11 cellular contexts compared by ENCODE assay signal in the genomic region with DNA sequence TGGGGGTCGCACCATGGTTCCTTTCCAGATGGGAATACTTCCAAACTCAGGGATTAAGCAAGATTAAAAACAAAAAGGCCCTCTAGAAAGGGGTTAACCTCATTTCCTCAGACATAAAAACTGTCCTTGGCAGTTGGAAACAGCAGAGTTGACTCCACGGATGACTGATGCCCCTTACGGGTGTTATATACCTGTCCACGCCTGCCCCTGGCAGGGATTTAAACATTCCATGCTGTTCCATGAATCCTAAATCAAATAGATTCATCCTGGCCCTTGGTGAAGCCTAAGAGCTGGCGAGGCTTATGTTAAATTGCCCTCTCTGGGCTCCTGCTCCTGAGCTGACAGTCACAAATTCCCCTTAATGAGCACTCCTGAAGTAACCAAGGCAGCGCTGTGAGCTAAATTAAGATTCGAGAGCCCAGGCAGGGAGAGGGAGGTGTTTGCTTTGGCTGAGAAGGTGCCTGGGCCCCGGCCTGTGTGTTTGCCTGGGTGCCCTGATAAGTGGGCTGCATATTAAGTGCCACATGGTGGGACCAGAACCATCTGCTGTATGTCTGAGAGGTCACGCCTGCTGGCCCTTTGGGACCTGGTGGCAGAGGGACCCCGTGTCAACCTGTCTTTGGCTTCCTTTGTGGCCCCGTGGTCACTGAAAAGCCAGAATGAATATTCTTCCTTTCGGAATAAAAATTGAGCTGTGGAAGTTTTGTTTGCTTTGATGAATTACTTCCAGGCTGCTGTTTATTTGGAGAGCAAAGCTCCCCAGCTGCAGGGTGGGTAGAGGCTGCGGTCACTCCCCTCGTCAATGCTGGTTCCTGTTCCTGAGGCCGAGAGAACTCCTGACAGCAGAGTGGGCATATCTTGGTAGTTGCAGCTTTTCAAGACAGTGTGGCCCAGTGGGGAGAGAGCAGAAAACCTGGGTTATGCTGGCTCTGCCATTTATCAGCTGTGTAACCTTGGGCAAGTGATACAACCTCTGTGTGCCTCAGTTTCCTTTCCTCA. TPM values are rescaled to one million over a fixed set of nuclear protein-coding genes. Genes with fewer than 3 reads are reported as not detected.
A peak's percentile ranks its signal among the peaks of the same experiment; 100 is the strongest.
DNase-seq lines count a peak whose midpoint lies in the region; TF ChIP-seq lines count a peak whose summit lies in the region.
"Had no signal": no experiment of that assay in that cellular context is flagged by ENCODE, and none has a peak within 500 bp of the region (broad histone marks: within the 10 kb centered on the region; RNA-seq: fewer than 3 reads in every experiment).

No MANE protein-coding gene starts in this region.

- H3K9me3 ChIP-seq in Loucy (ENCODE audit: insufficient read depth, low read depth, low read length) = no peaks in the 10 kb centered on the region
- no peaks in the 10 kb centered on the region for H3K9me3 ChIP-seq in endocrine pancreas (ENCODE audit: control insufficient read depth, low read length)
- H3K9me3 ChIP-seq in smooth muscle cell (replicated peaks; ENCODE audit: low read depth) = no peaks in the 10 kb centered on the region

- no peak overlapping the region for H3K27ac ChIP-seq in smooth muscle cell (ENCODE audit: low read depth)

- peak overlapping the region; percentile 34 for H3K4me2 ChIP-seq in Loucy (ENCODE audit: low read depth, low read length, poor library complexity, severe bottlenecking)
- peak overlapping the region; percentile 32 for H3K4me2 ChIP-seq in smooth muscle cell

- H3K4me1 ChIP-seq in Loucy (ENCODE audit: insufficient read depth, low read length, poor library complexity, severe bottlenecking) (peaks cover 80% of the 10 kb centered on the region), endocrine pancreas (ENCODE audit: control insufficient read depth, insufficient read depth, low read length) (peaks cover 5% of the 10 kb centered on the region), smooth muscle cell (ENCODE audit: low read depth) (peaks cover 15% of the 10 kb centered on the region)

- peak overlapping the region in 1 of 7 donors; percentile 72 for H3K27ac Mint-ChIP-seq in CD14-positive monocyte
- H3K27ac Mint-ChIP-seq in activated naive CD4-positive, alpha-beta T cell treated with anti-CD3 and anti-CD28 coated beads for 36 hours = no peak overlapping the region

- H3K4me3 ChIP-seq in Loucy (ENCODE audit: low read length, poor library complexity, severe bottlenecking) = no peak overlapping the region
- H3K4me3 ChIP-seq in endocrine pancreas (ENCODE audit: control insufficient read depth, insufficient read depth, low read length) = no peak overlapping the region
- H3K4me3 ChIP-seq in smooth muscle cell = no peak overlapping the region

- WGBS in smooth muscle cell (ENCODE audit: low lambda C conversion rate) = 62% methylated on average over 15 of the region's 15 CpGs

- H3K4me1 Mint-ChIP-seq in CD14-positive monocyte = peaks cover 60% of the 10 kb centered on the region
- peaks cover 2% of the 10 kb centered on the region for H3K4me1 Mint-ChIP-seq in activated naive CD4-positive, alpha-beta T cell treated with anti-CD3 and anti-CD28 coated beads for 36 hours (ENCODE audit: low read depth)

- H3K9me3 Mint-ChIP-seq in CD14-positive monocyte = peaks cover 0 to 2% (median 0%) of the 10 kb centered on the region in 7 donors
- H3K9me3 Mint-ChIP-seq in activated naive CD4-positive, alpha-beta T cell treated with anti-CD3 and anti-CD28 coated beads for 36 hours = no peaks in the 10 kb centered on the region

- intact Hi-C loops in CD14-positive monocyte (cut with micrococcal nuclease) = no loop called here
- intact Hi-C loops in activated naive CD4-positive, alpha-beta T cell treated with anti-CD3 and anti-CD28 coated beads for 36 hours (cut with micrococcal nuclease) = no loop called here

- H3F3A ChIP-seq in Loucy (ENCODE audit: low read depth) (peaks cover 11% of the 10 kb centered on the region), smooth muscle cell (ENCODE audit: low read depth) (no peaks in the 10 kb centered on the region)

- TF ChIP-seq CTCF in Loucy (conservative IDR thresholded peaks at IDR 0.05; ENCODE audit: low read length) (no peak), smooth muscle cell (IDR thresholded peaks at IDR 0.05; ENCODE audit: borderline replicate concordance, insufficient read depth, poor library complexity, severe bottlenecking) (no peak), CD14-positive monocyte (IDR thresholded peaks at IDR 0.05) (no peak)

- H3K9ac ChIP-seq in Loucy (ENCODE audit: low read depth, low read length, poor library complexity, severe bottlenecking) (peak overlapping the region; percentile 33), endocrine pancreas (ENCODE audit: control insufficient read depth, insufficient read depth, low read length) (peak overlapping the region; percentile 0), smooth muscle cell (ENCODE audit: low read depth) (no peak overlapping the region)

- CTCF ChIA-PET in activated naive CD4-positive, alpha-beta T cell treated with anti-CD3 and anti-CD28 coated beads for 36 hours (lab: Charles Lee) = interaction anchor here (1.6 kb wide), 1 partner anchor 37 kb away, joined by 3 read pairs; no protein-coding TSS in a partner anchor

- H3K36me3 ChIP-seq in Loucy (ENCODE audit: insufficient read depth, low read length) (no peaks in the 10 kb centered on the region), endocrine pancreas (ENCODE audit: control insufficient read depth, insufficient read depth, low read length) (no peaks in the 10 kb centered on the region), smooth muscle cell (ENCODE audit: low read depth) (no peaks in the 10 kb centered on the region)

- H3K36me3 Mint-ChIP-seq in CD14-positive monocyte = peaks cover 0 to 3% of the 10 kb centered on the region in 2 donors
- no peaks in the 10 kb centered on the region for H3K36me3 Mint-ChIP-seq in activated naive CD4-positive, alpha-beta T cell treated with anti-CD3 and anti-CD28 coated beads for 36 hours (ENCODE audit: low read depth)

- H4K20me1 ChIP-seq in Loucy (ENCODE audit: insufficient read depth, low read length, poor library complexity, severe bottlenecking) (no peaks in the 10 kb centered on the region), smooth muscle cell (ENCODE audit: low read depth) (no peaks in the 10 kb centered on the region)

- no peaks in the 10 kb centered on the region for H3K79me2 ChIP-seq in Loucy (ENCODE audit: insufficient read depth, low read length)
- H3K79me2 ChIP-seq in smooth muscle cell (ENCODE audit: low read depth) = no peaks in the 10 kb centered on the region

- H3K9me2 ChIP-seq in Loucy (replicated peaks; ENCODE audit: low read depth, low read length) = no peaks in the 10 kb centered on the region

- DNase-seq in NCI-H345 (lab: John Stamatoyannopoulos, UW) (peak; percentile 89), smooth muscle cell (lab: John Stamatoyannopoulos, UW; ENCODE audit: unreplicated experiment) (no peak), CD14-positive monocyte (ENCODE audit: low spot score) (no peak)
- no peak for DNase-seq in activated CD8-positive, alpha-beta memory T cell treated with anti-CD3 and anti-CD28 coated beads for 24 hours
- no peak for DNase-seq in activated naive CD4-positive, alpha-beta T cell treated with anti-CD3 and anti-CD28 coated beads for 36 hours
- DNase-seq: activated CD8-positive, alpha-beta memory T cell treated with anti-CD3 and anti-CD28 coated beads, Interleukin-2, amount 50 U/mL, for 48 hours; T-helper 2 cell had no signal

- peaks cover 20 to 32% (median 29%) of the 10 kb centered on the region in 3 donors for H3K27me3 Mint-ChIP-seq in CD14-positive monocyte (ENCODE audit: low read depth in 3 of 3)
- H3K27me3 Mint-ChIP-seq in activated naive CD4-positive, alpha-beta T cell treated with anti-CD3 and anti-CD28 coated beads for 36 hours (ENCODE audit: low read depth) = peaks cover 17% of the 10 kb centered on the region

- peak overlapping the region in 1 of 2 donors; percentile 69 for H3K4me3 Mint-ChIP-seq in CD14-positive monocyte
- H3K4me3 Mint-ChIP-seq in activated naive CD4-positive, alpha-beta T cell treated with anti-CD3 and anti-CD28 coated beads for 36 hours = no peak overlapping the region

- H3K27me3 ChIP-seq in Loucy (ENCODE audit: insufficient read depth, low read length, poor library complexity, severe bottlenecking) (no peaks in the 10 kb centered on the region), endocrine pancreas (ENCODE audit: control insufficient read depth, insufficient read depth, low read length) (no peaks in the 10 kb centered on the region), smooth muscle cell (ENCODE audit: low read depth) (peaks cover 23% of the 10 kb centered on the region)

- no peak overlapping the region for H2AFZ ChIP-seq in Loucy (ENCODE audit: low read length)
- no peak overlapping the region for H2AFZ ChIP-seq in smooth muscle cell (ENCODE audit: low read depth)

RNA-seq across cellular contexts. Expression of a gene that starts 17.4 kb away (rescaled TPM):
- not detected in 2 replicates for total RNA-seq in smooth muscle cell
- polyA plus RNA-seq in smooth muscle cell (not detected in 2 replicates), CD14-positive monocyte (not detected)
- total RNA-seq in activated naive CD4-positive, alpha-beta T cell treated with anti-CD3 and anti-CD28 coated beads for 36 hours = not detected
- total RNA-seq: epithelial cell of proximal tubule, temporal lobe had no signal

RNA-seq across cellular contexts. Expression of a gene that starts 25.6 kb away (rescaled TPM):
- not detected in 2 replicates for total RNA-seq in smooth muscle cell
- polyA plus RNA-seq in smooth muscle cell = not detected in 2 replicates
- polyA plus RNA-seq in CD14-positive monocyte = not detected
- total RNA-seq in activated naive CD4-positive, alpha-beta T cell treated with anti-CD3 and anti-CD28 coated beads for 36 hours = not detected
- total RNA-seq: epithelial cell of proximal tubule, temporal lobe had no signal
